ENCODE assay signal across 8 cellular contexts in genomic region chr16:67191410-67191994, GRCh38. TPM values are rescaled to one million over a fixed set of nuclear protein-coding genes. Genes with fewer than 3 reads are reported as not detected.
DNase-seq lines count a peak whose midpoint lies in the region; ATAC-seq and TF ChIP-seq lines count a peak whose summit lies in the region.

No MANE protein-coding gene starts in this region.

- H3K4me3 ChIP-seq in SJSA1, result peak overlapping the region; percentile 93
- peak overlapping the region; percentile 60 for H3K4me3 ChIP-seq in fibroblast of the aortic adventitia (ENCODE audit: low read depth, low read length)
- peak overlapping the region; percentile 61 to 95 (median 63) for H3K4me3 ChIP-seq in skeletal muscle tissue (ENCODE audit: low read length in 3 of 3)
- no peak overlapping the region for H3K4me3 ChIP-seq in body of pancreas

- H3K4me1 ChIP-seq in SJSA1 (replicated peaks) (peaks cover 34% of the 10 kb centered on the region), skeletal muscle tissue (ENCODE audit: control insufficient read depth in 3 of 3, insufficient read depth in 3 of 3, low read length in 3 of 3) (peaks cover 25 to 26% (median 25%) of the 10 kb centered on the region in 3 donors), body of pancreas (peaks cover 24% of the 10 kb centered on the region)

- peak; percentile 9 for ATAC-seq in GM19455 (IDR thresholded peaks at IDR 0.05; ENCODE audit: unreplicated experiment)
- ATAC-seq in GM21529 (IDR thresholded peaks at IDR 0.05; ENCODE audit: unreplicated experiment), result no peak
- ATAC-seq in HG02884 (IDR thresholded peaks at IDR 0.05; ENCODE audit: unreplicated experiment), result no peak
- no peak for ATAC-seq in body of pancreas
- no peak for ATAC-seq in GM19023 (IDR thresholded peaks at IDR 0.05; ENCODE audit: unreplicated experiment)

- intact Hi-C loops in body of pancreas (cut with DNase I), result no loop called here

- WGBS in body of pancreas, 2 donors, result 6 to 9% methylated on average over 9 of the region's 9 CpGs

- no peak for TF ChIP-seq POLR2A in body of pancreas (IDR thresholded peaks at IDR 0.05)

- DNase-seq in SJSA1 (ENCODE audit: low read depth in 1 of 2, low spot score in 2 of 2) (no peak), fibroblast of the aortic adventitia (ENCODE audit: low read depth) (no peak), body of pancreas (no peak)

- H3K27ac ChIP-seq in SJSA1 (no peak overlapping the region), skeletal muscle tissue (ENCODE audit: low read depth, low read length) (no peak overlapping the region), body of pancreas (no peak overlapping the region)

- H3K9ac ChIP-seq in skeletal muscle tissue (ENCODE audit: low read depth in 1 of 3, low read length in 3 of 3), result no peak overlapping the region

- TF ChIP-seq CTCF in fibroblast of the aortic adventitia (IDR thresholded peaks at IDR 0.05; ENCODE audit: insufficient read depth, low read length) (no peak), body of pancreas (IDR thresholded peaks at IDR 0.05) (no peak)

- H3K27me3 ChIP-seq in SJSA1 (replicated peaks), result no peaks in the 10 kb centered on the region
- H3K27me3 ChIP-seq in skeletal muscle tissue (ENCODE audit: control insufficient read depth in 3 of 3, insufficient read depth in 3 of 3, low read length in 3 of 3), result no peaks in the 10 kb centered on the region
- H3K27me3 ChIP-seq in body of pancreas, result no peaks in the 10 kb centered on the region

- H3K36me3 ChIP-seq in SJSA1, result peaks cover 45% of the 10 kb centered on the region
- peaks cover 22 to 32% (median 28%) of the 10 kb centered on the region in 3 donors for H3K36me3 ChIP-seq in skeletal muscle tissue (ENCODE audit: control insufficient read depth in 3 of 3, insufficient read depth in 3 of 3, low read length in 3 of 3)
- H3K36me3 ChIP-seq in body of pancreas (replicated peaks in 1 of 2; ENCODE audit: insufficient read depth in 1 of 2, low read depth in 2 of 2), result peaks cover 12 to 13% of the 10 kb centered on the region in 2 donors

- H3K9me3 ChIP-seq in SJSA1 (replicated peaks), result peaks cover 5% of the 10 kb centered on the region
- H3K9me3 ChIP-seq in skeletal muscle tissue (ENCODE audit: control insufficient read depth in 3 of 3, low read length in 3 of 3), result no peaks in the 10 kb centered on the region
- H3K9me3 ChIP-seq in body of pancreas, result no peaks in the 10 kb centered on the region

RNA-seq across cellular contexts. Expression of gene E2F4, which starts 0.5 kb away (rescaled TPM):
- total RNA-seq in SJSA1 (2014; rRNA removed; shearing (Covaris generic)), result 77.0 and 93.8 TPM in 2 replicates
- 31.9 and 47.5 TPM in 2 replicates for total RNA-seq in fibroblast of the aortic adventitia (ENCODE audit: low replicate concordance)
- total RNA-seq in skeletal muscle tissue, result 32.4 TPM
- total RNA-seq in body of pancreas, result 10 to 100 TPM; 51.9 to 88.7 TPM

RNA-seq across cellular contexts. Expression of gene EXOC3L1, which starts 1.6 kb away (rescaled TPM):
- not detected in 2 replicates for total RNA-seq in SJSA1 (2014; rRNA removed; shearing (Covaris generic))
- total RNA-seq in fibroblast of the aortic adventitia (ENCODE audit: low replicate concordance), result 0.98 TPM in 1 of 2 replicates, not detected in the other
- 5.2 TPM for total RNA-seq in skeletal muscle tissue
- 1 to 10 TPM; 1.8 to 2.0 TPM for total RNA-seq in body of pancreas

RNA-seq across cellular contexts. Expression of gene ELMO3, which starts 7.4 kb away (rescaled TPM):
- total RNA-seq in SJSA1 (2014; rRNA removed; shearing (Covaris generic)), result 0.72 and 1.1 TPM in 2 replicates
- total RNA-seq in fibroblast of the aortic adventitia (ENCODE audit: low replicate concordance) (0.09 and 0.33 TPM in 2 replicates), skeletal muscle tissue (not detected), body of pancreas (10 to 100 TPM; 24.1 to 40.5 TPM)

RNA-seq across cellular contexts. Expression of gene MATCAP1, which starts 7.7 kb away (rescaled TPM):
- total RNA-seq in SJSA1 (2014; rRNA removed; shearing (Covaris generic)), result 8.1 and 11.3 TPM in 2 replicates
- 8.6 and 9.9 TPM in 2 replicates for total RNA-seq in fibroblast of the aortic adventitia (ENCODE audit: low replicate concordance)
- total RNA-seq in skeletal muscle tissue, result 5.2 TPM
- total RNA-seq in body of pancreas, result 10 to 100 TPM; 11.9 to 31.6 TPM

RNA-seq across cellular contexts. Expression of gene NOL3, which starts 21.2 kb away (rescaled TPM):
- 24.1 and 29.7 TPM in 2 replicates for total RNA-seq in SJSA1 (2014; rRNA removed; shearing (Covaris generic))
- 10.1 and 27.1 TPM in 2 replicates for total RNA-seq in fibroblast of the aortic adventitia (ENCODE audit: low replicate concordance)
- total RNA-seq in skeletal muscle tissue, result 11.0 TPM
- 10 to 100 TPM; 51.1 to 78.8 TPM for total RNA-seq in body of pancreas

Comparison
In these comparisons a context has a peak if more than half of its experiments do, and no peak if none do; other contexts are left out.
1. H3K4me3 ChIP-seq: peak in SJSA1 (single experiment), fibroblast of the aortic adventitia (single experiment) and skeletal muscle tissue (3 of 3); none in body of pancreas (0 of 2).
2. RNA of gene ELMO3, which starts 7.4 kb away (total RNA-seq): 24.1 to 40.5 TPM in body of pancreas; 0.72 to 1.1 TPM in SJSA1, 0.09 to 0.33 TPM in fibroblast of the aortic adventitia and not detected in skeletal muscle tissue (single experiment); every median in the first group is over 10 times any median in the second.